Comparison of ENCODE assay signal across 9 cellular contexts in genomic region chr5:134561871-134562296, GRCh38. TPM values are rescaled to one million over a fixed set of nuclear protein-coding genes. Genes with fewer than 3 reads are reported as not detected.
DNase-seq lines count a peak whose midpoint lies in the region; ATAC-seq lines count a peak whose summit lies in the region.
"Had no signal": no experiment of that assay in that cellular context is flagged by ENCODE, and none has a peak within 500 bp of the region (broad histone marks: within the 10 kb centered on the region; RNA-seq: fewer than 3 reads in every experiment).

No MANE protein-coding gene starts in this region.

- no peak for DNase-seq in stimulated activated naive CD8-positive, alpha-beta T cell treated with anti-CD3 and anti-CD28 coated beads, Interleukin-15, amount 100 ng/mL, for 72 hours
- DNase-seq in T-helper 17 cell (no peak), hepatic stellate cell (ENCODE audit: low spot score) (peak; percentile 66), NCI-H2029 (lab: John Stamatoyannopoulos, UW) (no peak), ureter (ENCODE audit: low spot score) (no peak), superior temporal gyrus (ENCODE audit: extremely low spot score) (no peak)
- DNase-seq: activated naive CD8-positive, alpha-beta T cell treated with anti-CD3 and anti-CD28 coated beads, Interleukin-2, amount 10 ng/mL, durations not matched to agents 7 days and 5 days had no signal

- ATAC-seq in stimulated activated naive CD8-positive, alpha-beta T cell treated with anti-CD3 and anti-CD28 coated beads, Interleukin-15, amount 100 ng/mL, for 72 hours, result no peak
- no peak for ATAC-seq in T-helper 17 cell
- ATAC-seq in HG03280 (IDR thresholded peaks at IDR 0.05; ENCODE audit: unreplicated experiment), result no peak

- H3K27ac Mint-ChIP-seq in stimulated activated naive CD8-positive, alpha-beta T cell treated with anti-CD3 and anti-CD28 coated beads, Interleukin-15, Interleukin-2, amounts not matched to agents 100 ng/mL and 50 ng/mL, for 24 hours, result peak overlapping the region; percentile 58
- H3K27ac Mint-ChIP-seq in stimulated activated naive CD8-positive, alpha-beta T cell treated with anti-CD3 and anti-CD28 coated beads, Interleukin-15, amount 100 ng/mL, for 72 hours, result peak overlapping the region in 1 of 2 donors; percentile 94
- peak overlapping the region; percentile 75 for H3K27ac Mint-ChIP-seq in T-helper 17 cell

- no peaks in the 10 kb centered on the region for H3K27me3 Mint-ChIP-seq in stimulated activated naive CD8-positive, alpha-beta T cell treated with anti-CD3 and anti-CD28 coated beads, Interleukin-15, Interleukin-2, amounts not matched to agents 100 ng/mL and 50 ng/mL, for 24 hours
- H3K27me3 Mint-ChIP-seq in stimulated activated naive CD8-positive, alpha-beta T cell treated with anti-CD3 and anti-CD28 coated beads, Interleukin-15, amount 100 ng/mL, for 72 hours, result no peaks in the 10 kb centered on the region
- no peaks in the 10 kb centered on the region for H3K27me3 Mint-ChIP-seq in T-helper 17 cell
- H3K27me3 Mint-ChIP-seq: activated naive CD8-positive, alpha-beta T cell treated with anti-CD3 and anti-CD28 coated beads, Interleukin-2, amount 10 ng/mL, durations not matched to agents 7 days and 5 days had no signal

- peaks cover 42% of the 10 kb centered on the region for H3K36me3 Mint-ChIP-seq in stimulated activated naive CD8-positive, alpha-beta T cell treated with anti-CD3 and anti-CD28 coated beads, Interleukin-15, Interleukin-2, amounts not matched to agents 100 ng/mL and 50 ng/mL, for 24 hours (ENCODE audit: low read depth)
- peaks cover 1% of the 10 kb centered on the region for H3K36me3 Mint-ChIP-seq in T-helper 17 cell (ENCODE audit: low read depth)

- no peak overlapping the region for H3K4me3 Mint-ChIP-seq in stimulated activated naive CD8-positive, alpha-beta T cell treated with anti-CD3 and anti-CD28 coated beads, Interleukin-15, Interleukin-2, amounts not matched to agents 100 ng/mL and 50 ng/mL, for 24 hours
- H3K4me3 Mint-ChIP-seq in stimulated activated naive CD8-positive, alpha-beta T cell treated with anti-CD3 and anti-CD28 coated beads, Interleukin-15, amount 100 ng/mL, for 72 hours, result no peak overlapping the region
- H3K4me3 Mint-ChIP-seq in T-helper 17 cell, result no peak overlapping the region
- H3K4me3 Mint-ChIP-seq: activated naive CD8-positive, alpha-beta T cell treated with anti-CD3 and anti-CD28 coated beads, Interleukin-2, amount 10 ng/mL, durations not matched to agents 7 days and 5 days had no signal

- H3K9me3 Mint-ChIP-seq in stimulated activated naive CD8-positive, alpha-beta T cell treated with anti-CD3 and anti-CD28 coated beads, Interleukin-15, Interleukin-2, amounts not matched to agents 100 ng/mL and 50 ng/mL, for 24 hours, result no peaks in the 10 kb centered on the region
- H3K9me3 Mint-ChIP-seq in stimulated activated naive CD8-positive, alpha-beta T cell treated with anti-CD3 and anti-CD28 coated beads, Interleukin-15, amount 100 ng/mL, for 72 hours, result no peaks in the 10 kb centered on the region
- H3K9me3 Mint-ChIP-seq: activated naive CD8-positive, alpha-beta T cell treated with anti-CD3 and anti-CD28 coated beads, Interleukin-2, amount 10 ng/mL, durations not matched to agents 7 days and 5 days had no signal

- no peaks in the 10 kb centered on the region for H3K9me3 ChIP-seq in T-helper 17 cell (ENCODE audit: control insufficient read depth, low read length, poor library complexity, severe bottlenecking)

- peaks cover 9% of the 10 kb centered on the region for H3K4me1 Mint-ChIP-seq in stimulated activated naive CD8-positive, alpha-beta T cell treated with anti-CD3 and anti-CD28 coated beads, Interleukin-15, Interleukin-2, amounts not matched to agents 100 ng/mL and 50 ng/mL, for 24 hours (ENCODE audit: low read depth)
- peaks cover 18% of the 10 kb centered on the region for H3K4me1 Mint-ChIP-seq in stimulated activated naive CD8-positive, alpha-beta T cell treated with anti-CD3 and anti-CD28 coated beads, Interleukin-15, amount 100 ng/mL, for 72 hours
- H3K4me1 Mint-ChIP-seq in T-helper 17 cell, result peaks cover 7% of the 10 kb centered on the region

RNA-seq across cellular contexts. Expression of gene JADE2, which starts 36.4 kb away (rescaled TPM):
- 100 to 1,000 TPM; 129 to 138 TPM for total RNA-seq in T-helper 17 cell
- 68.7 TPM for total RNA-seq in ureter
